Comparison of ENCODE assay signal across 13 cellular contexts in genomic region chr20:4880051-4880450, GRCh38. TPM values are rescaled to one million over a fixed set of nuclear protein-coding genes. Genes with fewer than 3 reads are reported as not detected.
DNase-seq lines count a peak whose midpoint lies in the region; ATAC-seq and TF ChIP-seq lines count a peak whose summit lies in the region.
"Had no signal": no experiment of that assay in that cellular context is flagged by ENCODE, and none has a peak within 500 bp of the region (broad histone marks: within the 10 kb centered on the region; RNA-seq: fewer than 3 reads in every experiment).

No MANE protein-coding gene starts in this region.

- H3K27me3 ChIP-seq in neural progenitor cell: no peaks in the 10 kb centered on the region

- peak overlapping the region; percentile 92 for H3K27ac ChIP-seq in neural progenitor cell

- no peak for DNase-seq in activated CD8-positive, alpha-beta T cell treated with anti-CD3 and anti-CD28 coated beads, Interleukin-2, amount 10 ng/mL, durations not matched to agents 7 days and 5 days
- no peak for DNase-seq in activated CD8-positive, alpha-beta T cell treated with anti-CD3 and anti-CD28 coated beads for 36 hours
- no peak for DNase-seq in chondrocyte (ENCODE audit: low spot score)
- DNase-seq in neural progenitor cell (ENCODE audit: low spot score): peak; percentile 69
- no peak for DNase-seq in NCI-H2107 (lab: John Stamatoyannopoulos, UW)
- no peak for DNase-seq in DMS153 treated with DMSO at 0.1 percent for 48 hours (lab: John Stamatoyannopoulos, UW; ENCODE audit: unreplicated experiment)
- DNase-seq: C1 segment of cervical spinal cord, GOT3, NCI-H187 treated with DMSO at 0.1 percent for 48 hours, NCI-H69 had no signal

- intact Hi-C loops in activated CD8-positive, alpha-beta T cell treated with anti-CD3 and anti-CD28 coated beads for 36 hours (cut with micrococcal nuclease): no loop called here

- peaks cover 12% of the 10 kb centered on the region for H3F3A ChIP-seq in neural progenitor cell (ENCODE audit: low read depth)

- H4K20me1 ChIP-seq in neural progenitor cell (ENCODE audit: low read depth): no peaks in the 10 kb centered on the region

- CTCF ChIA-PET in activated CD8-positive, alpha-beta T cell treated with anti-CD3 and anti-CD28 coated beads, Interleukin-2, amount 10 ng/mL, durations not matched to agents 7 days and 5 days (lab: Charles Lee): no interaction called here
- CTCF ChIA-PET in activated CD8-positive, alpha-beta T cell treated with anti-CD3 and anti-CD28 coated beads for 36 hours (lab: Charles Lee): interaction anchor here (1.5 kb wide), 1 partner anchor 76 kb away, joined by 4 read pairs; no protein-coding TSS in a partner anchor

- POLR2A ChIA-PET in activated CD8-positive, alpha-beta T cell treated with anti-CD3 and anti-CD28 coated beads, Interleukin-2, amount 10 ng/mL, durations not matched to agents 7 days and 5 days (lab: Charles Lee): no interaction called here
- POLR2A ChIA-PET in activated CD8-positive, alpha-beta T cell treated with anti-CD3 and anti-CD28 coated beads for 36 hours (lab: Charles Lee): no interaction called here

- no peak for ATAC-seq in activated CD8-positive, alpha-beta T cell treated with anti-CD3 and anti-CD28 coated beads, Interleukin-2, amount 10 ng/mL, durations not matched to agents 7 days and 5 days
- ATAC-seq in activated CD8-positive, alpha-beta T cell treated with anti-CD3 and anti-CD28 coated beads for 36 hours: no peak
- ATAC-seq in HG02798 (IDR thresholded peaks at IDR 0.05; ENCODE audit: poor library complexity, unreplicated experiment) (no peak), GM18505 (IDR thresholded peaks at IDR 0.05; ENCODE audit: unreplicated experiment) (no peak)
- ATAC-seq: K562 had no signal

- H3K4me1 Mint-ChIP-seq in activated CD8-positive, alpha-beta T cell treated with anti-CD3 and anti-CD28 coated beads, Interleukin-2, amount 10 ng/mL, durations not matched to agents 7 days and 5 days (ENCODE audit: low read depth): peaks cover 21% of the 10 kb centered on the region
- H3K4me1 Mint-ChIP-seq in activated CD8-positive, alpha-beta T cell treated with anti-CD3 and anti-CD28 coated beads for 36 hours (ENCODE audit: low read depth): peaks cover 5% of the 10 kb centered on the region
- H3K4me1 Mint-ChIP-seq in chondrocyte (ENCODE audit: low read depth): peaks cover 32% of the 10 kb centered on the region
- H3K4me1 Mint-ChIP-seq in neural progenitor cell: peaks cover 7% of the 10 kb centered on the region

- no peak overlapping the region for H3K4me3 Mint-ChIP-seq in activated CD8-positive, alpha-beta T cell treated with anti-CD3 and anti-CD28 coated beads, Interleukin-2, amount 10 ng/mL, durations not matched to agents 7 days and 5 days
- H3K4me3 Mint-ChIP-seq in activated CD8-positive, alpha-beta T cell treated with anti-CD3 and anti-CD28 coated beads for 36 hours: no peak overlapping the region
- H3K4me3 Mint-ChIP-seq in chondrocyte (ENCODE audit: unreplicated experiment) (no peak overlapping the region), neural progenitor cell (no peak overlapping the region)

- H3K36me3 ChIP-seq in neural progenitor cell: no peaks in the 10 kb centered on the region

- no peak overlapping the region for H3K9ac ChIP-seq in neural progenitor cell

- no peak for TF ChIP-seq POLR2A in GM18505 (IDR thresholded peaks at IDR 0.05; ENCODE audit: borderline replicate concordance, extremely low read depth, insufficient read depth, insufficient read length)

- no peak overlapping the region for H3K4me3 ChIP-seq in neural progenitor cell
- H3K4me3 ChIP-seq: K562 had no signal

- peak overlapping the region; percentile 31 for H3K4me2 ChIP-seq in neural progenitor cell

- no peak for TF ChIP-seq CTCF in activated CD8-positive, alpha-beta T cell treated with anti-CD3 and anti-CD28 coated beads for 36 hours (IDR thresholded peaks at IDR 0.05)
- TF ChIP-seq CTCF in chondrocyte (IDR thresholded peaks at IDR 0.05) (no peak), neural progenitor cell (IDR thresholded peaks at IDR 0.05) (no peak)

- peaks cover 31% of the 10 kb centered on the region for H3K36me3 Mint-ChIP-seq in activated CD8-positive, alpha-beta T cell treated with anti-CD3 and anti-CD28 coated beads, Interleukin-2, amount 10 ng/mL, durations not matched to agents 7 days and 5 days (ENCODE audit: low read depth)
- H3K36me3 Mint-ChIP-seq in activated CD8-positive, alpha-beta T cell treated with anti-CD3 and anti-CD28 coated beads for 36 hours (ENCODE audit: low read depth): peaks cover 21% of the 10 kb centered on the region
- peaks cover 18% of the 10 kb centered on the region for H3K36me3 Mint-ChIP-seq in chondrocyte (ENCODE audit: low read depth)
- peaks cover 11% of the 10 kb centered on the region for H3K36me3 Mint-ChIP-seq in neural progenitor cell

- H3K4me1 ChIP-seq in neural progenitor cell: peaks cover 19% of the 10 kb centered on the region

- H3K9me3 ChIP-seq in neural progenitor cell (ENCODE audit: low read depth): no peaks in the 10 kb centered on the region

- no peaks in the 10 kb centered on the region for H3K79me2 ChIP-seq in neural progenitor cell (ENCODE audit: low read depth)

- H3K9me3 Mint-ChIP-seq in activated CD8-positive, alpha-beta T cell treated with anti-CD3 and anti-CD28 coated beads, Interleukin-2, amount 10 ng/mL, durations not matched to agents 7 days and 5 days (ENCODE audit: insufficient read depth): no peaks in the 10 kb centered on the region
- no peaks in the 10 kb centered on the region for H3K9me3 Mint-ChIP-seq in activated CD8-positive, alpha-beta T cell treated with anti-CD3 and anti-CD28 coated beads for 36 hours
- H3K9me3 Mint-ChIP-seq in chondrocyte (ENCODE audit: low read depth) (no peaks in the 10 kb centered on the region), neural progenitor cell (no peaks in the 10 kb centered on the region)

- peak overlapping the region; percentile 5 for H3K27ac Mint-ChIP-seq in activated CD8-positive, alpha-beta T cell treated with anti-CD3 and anti-CD28 coated beads, Interleukin-2, amount 10 ng/mL, durations not matched to agents 7 days and 5 days
- H3K27ac Mint-ChIP-seq in activated CD8-positive, alpha-beta T cell treated with anti-CD3 and anti-CD28 coated beads for 36 hours: no peak overlapping the region
- peak overlapping the region; percentile 49 for H3K27ac Mint-ChIP-seq in chondrocyte (ENCODE audit: unreplicated experiment)
- H3K27ac Mint-ChIP-seq in neural progenitor cell: no peak overlapping the region

- no peak overlapping the region for H2AFZ ChIP-seq in neural progenitor cell (replicated peaks)

- H3K27me3 Mint-ChIP-seq in activated CD8-positive, alpha-beta T cell treated with anti-CD3 and anti-CD28 coated beads, Interleukin-2, amount 10 ng/mL, durations not matched to agents 7 days and 5 days (ENCODE audit: low read depth): no peaks in the 10 kb centered on the region
- H3K27me3 Mint-ChIP-seq in activated CD8-positive, alpha-beta T cell treated with anti-CD3 and anti-CD28 coated beads for 36 hours: no peaks in the 10 kb centered on the region
- no peaks in the 10 kb centered on the region for H3K27me3 Mint-ChIP-seq in chondrocyte (ENCODE audit: low read depth)
- H3K27me3 Mint-ChIP-seq in neural progenitor cell (ENCODE audit: insufficient read depth, low read depth): no peaks in the 10 kb centered on the region

RNA-seq across cellular contexts. Expression of gene RASSF2, which starts 56.6 kb away (rescaled TPM):
- total RNA-seq in activated CD8-positive, alpha-beta T cell treated with anti-CD3 and anti-CD28 coated beads, Interleukin-2, amount 10 ng/mL, durations not matched to agents 7 days and 5 days: 10 to 100 TPM; 57.7 to 58.4 TPM
- total RNA-seq in activated CD8-positive, alpha-beta T cell treated with anti-CD3 and anti-CD28 coated beads for 36 hours: 10 to 100 TPM; 33.7 to 36.2 TPM
- total RNA-seq in chondrocyte: 2.1 to 21.3 TPM (median 20.3 TPM) in 3 replicates
- total RNA-seq in neural progenitor cell (ENCODE audit: low replicate concordance): 13.9 and 14.6 TPM in 2 replicates

Comparison
In these comparisons a context has a peak if more than half of its experiments do, and no peak if none do; other contexts are left out.
1. H3K27ac Mint-ChIP-seq: peak in activated CD8-positive, alpha-beta T cell treated with anti-CD3 and anti-CD28 coated beads, Interleukin-2, amount 10 ng/mL, durations not matched to agents 7 days and 5 days (single experiment) and chondrocyte (single experiment); none in activated CD8-positive, alpha-beta T cell treated with anti-CD3 and anti-CD28 coated beads for 36 hours (single experiment) and neural progenitor cell (single experiment).